ENCODE assay signal across 19 cellular contexts in the genomic region with DNA sequence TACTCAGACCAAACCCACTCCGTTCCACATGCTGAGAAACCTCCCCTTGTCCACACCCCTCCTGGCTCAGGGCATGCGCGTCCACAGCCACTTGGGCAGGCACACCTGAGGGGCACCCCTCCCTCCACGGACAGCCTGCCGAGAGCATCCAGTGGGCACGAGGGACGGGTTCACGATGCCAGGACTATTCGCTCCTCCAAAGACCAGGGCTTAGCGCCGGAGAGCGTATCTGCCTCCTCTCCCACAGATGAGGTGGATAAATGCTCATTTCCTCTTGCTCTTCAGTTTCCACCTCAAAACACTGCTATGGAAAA.
DNase-seq lines count a peak whose midpoint lies in the region; ATAC-seq and TF ChIP-seq lines count a peak whose summit lies in the region.
"Had no signal": no experiment of that assay in that cellular context is flagged by ENCODE, and none has a peak within 500 bp of the region (broad histone marks: within the 10 kb centered on the region; RNA-seq: fewer than 3 reads in every experiment).

No MANE protein-coding gene starts in this region.

- H2BK5ac ChIP-seq in mesenchymal stem cell (ENCODE audit: low read depth, low read length, poor library complexity, severe bottlenecking) = no peak overlapping the region

- TF ChIP-seq CTCF in HEK293 (tag by site-specific recombination; IDR thresholded peaks at IDR 0.05) (no peak), sigmoid colon (IDR thresholded peaks at IDR 0.05) (no peak)

- H3K9me3 ChIP-seq in HEK293 (ENCODE audit: control insufficient read depth, insufficient read depth, low read depth, low read length) = no peaks in the 10 kb centered on the region
- H3K9me3 ChIP-seq in mesenchymal stem cell (ENCODE audit: control insufficient read depth, low read length) = peaks cover 5% of the 10 kb centered on the region
- H3K9me3 ChIP-seq in sigmoid colon = no peaks in the 10 kb centered on the region
- H3K9me3 ChIP-seq: A549 had no signal

- WGBS in mesenchymal stem cell = 92% methylated on average over 12 of the region's 12 CpGs
- WGBS in sigmoid colon, 2 donors = 92% methylated on average over 12 of the region's 12 CpGs

- POLR2A ChIA-PET in HEK293 (lab: Yijun Ruan, JAX) = no interaction called here

- H3K36me3 ChIP-seq in HEK293 (ENCODE audit: control insufficient read depth in 2 of 2, insufficient read depth in 1 of 2, low read length in 2 of 2) (no peaks in the 10 kb centered on the region), mesenchymal stem cell (ENCODE audit: control insufficient read depth in 1 of 2, insufficient read depth in 2 of 2, low read depth in 1 of 2, low read length in 2 of 2) (peaks cover 0 to 4% of the 10 kb centered on the region in 2 experiments), sigmoid colon (no peaks in the 10 kb centered on the region)

- H3K4ac ChIP-seq in mesenchymal stem cell (ENCODE audit: low read depth in 1 of 2, low read length in 2 of 2) = no peak overlapping the region

- TF ChIP-seq POLR2A in sigmoid colon (IDR thresholded peaks at IDR 0.05) = no peak

- H3K9ac ChIP-seq in mesenchymal stem cell (ENCODE audit: low read length) = no peak overlapping the region
- H3K9ac ChIP-seq: GM23248 had no signal

- no peak overlapping the region for H2BK12ac ChIP-seq in mesenchymal stem cell (ENCODE audit: low read length in 2 of 2)

- peak; percentile 7 for DNase-seq in activated CD8-positive, alpha-beta memory T cell treated with anti-CD3 and anti-CD28 coated beads, Interleukin-2, amount 50 U/mL, for 4 hours
- DNase-seq in activated CD8-positive, alpha-beta memory T cell treated with anti-CD3 and anti-CD28 coated beads, Interleukin-2, amount 50 U/mL, for 48 hours = no peak
- no peak for DNase-seq in mesenchymal stem cell
- peak; percentile 50 for DNase-seq in sigmoid colon
- DNase-seq in NCI-H82 (lab: John Stamatoyannopoulos, UW) = no peak
- DNase-seq in stimulated activated CD4-positive, alpha-beta T cell treated with anti-CD3 and anti-CD28 coated beads, Interleukin-2, amount 100 ng/mL, for 48 hours = no peak
- DNase-seq: CD4-positive, alpha-beta memory T cell; DMS79; GM23248; NCI-H1048; NCI-H146; NCI-H2081 treated with DMSO at 0.1 percent for 48 hours; NCI-H524 had no signal

- H3K4me3 ChIP-seq in HEK293 (ENCODE audit: low read depth, low read length) = no peak overlapping the region
- H3K4me3 ChIP-seq in mesenchymal stem cell (ENCODE audit: insufficient read depth in 1 of 2, low read depth in 1 of 2, low read length in 2 of 2) = no peak overlapping the region
- H3K4me3 ChIP-seq in sigmoid colon = no peak overlapping the region
- H3K4me3 ChIP-seq: A549, GM12878, GM23248 had no signal

- H2AFZ ChIP-seq in mesenchymal stem cell (ENCODE audit: low read depth, low read length) = no peak overlapping the region
- H2AFZ ChIP-seq: GM23248 had no signal

- no peaks in the 10 kb centered on the region for H3K4me1 ChIP-seq in HEK293 (ENCODE audit: control insufficient read depth, insufficient read depth, low read length)
- peaks cover 2% of the 10 kb centered on the region for H3K4me1 ChIP-seq in mesenchymal stem cell (ENCODE audit: control insufficient read depth, insufficient read depth, low read depth, low read length)
- H3K4me1 ChIP-seq in sigmoid colon = no peaks in the 10 kb centered on the region
- H3K4me1 ChIP-seq: A549 had no signal

- no peaks in the 10 kb centered on the region for H3K79me1 ChIP-seq in mesenchymal stem cell (replicated peaks; ENCODE audit: low read length, poor library complexity, severe bottlenecking)

- TF ChIP-seq EP300 in sigmoid colon (IDR thresholded peaks at IDR 0.05) = no peak

- H3K23ac ChIP-seq in mesenchymal stem cell (ENCODE audit: low read length in 2 of 2) = no peak overlapping the region

- H3K27ac ChIP-seq in HEK293 (ENCODE audit: extremely low read depth, low read depth, low read length) = no peak overlapping the region
- no peak overlapping the region for H3K27ac ChIP-seq in mesenchymal stem cell (ENCODE audit: low read length, poor library complexity, severe bottlenecking)
- no peak overlapping the region for H3K27ac ChIP-seq in sigmoid colon
- H3K27ac ChIP-seq: A549, GM23248, HL-60, RWPE1 had no signal

- H2BK15ac ChIP-seq in mesenchymal stem cell (ENCODE audit: low read depth, poor library complexity, severe bottlenecking) = no peak overlapping the region

- no peak overlapping the region for H2BK120ac ChIP-seq in mesenchymal stem cell (ENCODE audit: low read depth, low read length)

- intact Hi-C loops in sigmoid colon (cut with DNase I) = no loop called here

- H3K14ac ChIP-seq in mesenchymal stem cell (ENCODE audit: low read length in 2 of 2) = no peak overlapping the region

- peak overlapping the region; percentile 54 for H4K91ac ChIP-seq in mesenchymal stem cell (ENCODE audit: low read length)

- no peak overlapping the region for H2AK5ac ChIP-seq in mesenchymal stem cell (ENCODE audit: low read length, severe bottlenecking)

- CTCF ChIA-PET in HEK293 (lab: Yijun Ruan, JAX) = no interaction called here

- no peak overlapping the region for H4K8ac ChIP-seq in mesenchymal stem cell (ENCODE audit: low read length)

- H3K4me2 ChIP-seq in mesenchymal stem cell (ENCODE audit: low read length, poor library complexity, severe bottlenecking) = no peak overlapping the region
- H3K4me2 ChIP-seq: A549 had no signal

- H3K18ac ChIP-seq in mesenchymal stem cell (ENCODE audit: low read depth in 1 of 2, low read length in 2 of 2) = no peak overlapping the region

- H3K27me3 ChIP-seq in mesenchymal stem cell (ENCODE audit: control insufficient read depth in 1 of 2, insufficient read depth in 1 of 2, low read length in 2 of 2) (no peaks in the 10 kb centered on the region), sigmoid colon (no peaks in the 10 kb centered on the region)

- ATAC-seq in GM21825 (IDR thresholded peaks at IDR 0.05; ENCODE audit: unreplicated experiment) = no peak
- ATAC-seq: A549, GM12878 had no signal

TF ChIP-seq in HEK293, 187 proteins besides CTCF, POLR2A, EP300 and RAD21:
- peak; percentile 60 for TF ChIP-seq SCRT2 (tag by site-specific recombination; IDR thresholded peaks at IDR 0.05)
- TF ChIP-seq, protein P1, sequence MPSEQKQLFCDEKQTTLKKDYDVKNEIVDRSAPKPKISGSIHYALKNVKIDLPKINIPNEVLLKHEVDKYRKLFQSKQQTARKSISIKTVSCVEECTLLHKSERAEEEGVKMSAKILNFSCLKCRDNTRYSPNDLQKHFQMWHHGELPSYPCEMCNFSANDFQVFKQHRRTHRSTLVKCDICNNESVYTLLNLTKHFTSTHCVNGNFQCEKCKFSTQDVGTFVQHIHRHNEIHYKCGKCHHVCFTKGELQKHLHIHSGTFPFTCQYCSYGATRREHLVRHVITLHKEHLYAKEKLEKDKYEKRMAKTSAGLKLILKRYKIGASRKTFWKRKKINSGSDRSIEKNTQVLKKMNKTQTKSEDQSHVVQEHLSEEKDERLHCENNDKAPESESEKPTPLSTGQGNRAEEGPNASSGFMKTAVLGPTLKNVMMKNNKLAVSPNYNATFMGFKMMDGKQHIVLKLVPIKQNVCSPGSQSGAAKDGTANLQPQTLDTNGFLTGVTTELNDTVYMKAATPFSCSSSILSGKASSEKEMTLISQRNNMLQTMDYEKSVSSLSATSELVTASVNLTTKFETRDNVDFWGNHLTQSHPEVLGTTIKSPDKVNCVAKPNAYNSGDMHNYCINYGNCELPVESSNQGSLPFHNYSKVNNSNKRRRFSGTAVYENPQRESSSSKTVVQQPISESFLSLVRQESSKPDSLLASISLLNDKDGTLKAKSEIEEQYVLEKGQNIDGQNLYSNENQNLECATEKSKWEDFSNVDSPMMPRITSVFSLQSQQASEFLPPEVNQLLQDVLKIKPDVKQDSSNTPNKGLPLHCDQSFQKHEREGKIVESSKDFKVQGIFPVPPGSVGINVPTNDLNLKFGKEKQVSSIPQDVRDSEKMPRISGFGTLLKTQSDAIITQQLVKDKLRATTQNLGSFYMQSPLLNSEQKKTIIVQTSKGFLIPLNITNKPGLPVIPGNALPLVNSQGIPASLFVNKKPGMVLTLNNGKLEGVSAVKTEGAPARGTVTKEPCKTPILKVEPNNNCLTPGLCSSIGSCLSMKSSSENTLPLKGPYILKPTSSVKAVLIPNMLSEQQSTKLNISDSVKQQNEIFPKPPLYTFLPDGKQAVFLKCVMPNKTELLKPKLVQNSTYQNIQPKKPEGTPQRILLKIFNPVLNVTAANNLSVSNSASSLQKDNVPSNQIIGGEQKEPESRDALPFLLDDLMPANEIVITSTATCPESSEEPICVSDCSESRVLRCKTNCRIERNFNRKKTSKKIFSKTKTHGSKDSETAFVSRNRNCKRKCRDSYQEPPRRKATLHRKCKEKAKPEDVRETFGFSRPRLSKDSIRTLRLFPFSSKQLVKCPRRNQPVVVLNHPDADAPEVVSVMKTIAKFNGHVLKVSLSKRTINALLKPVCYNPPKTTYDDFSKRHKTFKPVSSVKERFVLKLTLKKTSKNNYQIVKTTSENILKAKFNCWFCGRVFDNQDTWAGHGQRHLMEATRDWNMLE (tag by site-specific recombination; conservative IDR thresholded peaks at IDR 0.05; ENCODE audit: low read depth) = no peak

Comparison
In these comparisons a context has a peak if more than half of its experiments do, and no peak if none do; other contexts are left out.
1. DNase-seq: peak in activated CD8-positive, alpha-beta memory T cell treated with anti-CD3 and anti-CD28 coated beads, Interleukin-2, amount 50 U/mL, for 4 hours (single experiment) and sigmoid colon (single experiment); none in activated CD8-positive, alpha-beta memory T cell treated with anti-CD3 and anti-CD28 coated beads, Interleukin-2, amount 50 U/mL, for 48 hours (single experiment), mesenchymal stem cell (single experiment), NCI-H82 (single experiment) and stimulated activated CD4-positive, alpha-beta T cell treated with anti-CD3 and anti-CD28 coated beads, Interleukin-2, amount 100 ng/mL, for 48 hours (0 of 2).